ENCODE assay signal across 8 cellular contexts in the genomic region with DNA sequence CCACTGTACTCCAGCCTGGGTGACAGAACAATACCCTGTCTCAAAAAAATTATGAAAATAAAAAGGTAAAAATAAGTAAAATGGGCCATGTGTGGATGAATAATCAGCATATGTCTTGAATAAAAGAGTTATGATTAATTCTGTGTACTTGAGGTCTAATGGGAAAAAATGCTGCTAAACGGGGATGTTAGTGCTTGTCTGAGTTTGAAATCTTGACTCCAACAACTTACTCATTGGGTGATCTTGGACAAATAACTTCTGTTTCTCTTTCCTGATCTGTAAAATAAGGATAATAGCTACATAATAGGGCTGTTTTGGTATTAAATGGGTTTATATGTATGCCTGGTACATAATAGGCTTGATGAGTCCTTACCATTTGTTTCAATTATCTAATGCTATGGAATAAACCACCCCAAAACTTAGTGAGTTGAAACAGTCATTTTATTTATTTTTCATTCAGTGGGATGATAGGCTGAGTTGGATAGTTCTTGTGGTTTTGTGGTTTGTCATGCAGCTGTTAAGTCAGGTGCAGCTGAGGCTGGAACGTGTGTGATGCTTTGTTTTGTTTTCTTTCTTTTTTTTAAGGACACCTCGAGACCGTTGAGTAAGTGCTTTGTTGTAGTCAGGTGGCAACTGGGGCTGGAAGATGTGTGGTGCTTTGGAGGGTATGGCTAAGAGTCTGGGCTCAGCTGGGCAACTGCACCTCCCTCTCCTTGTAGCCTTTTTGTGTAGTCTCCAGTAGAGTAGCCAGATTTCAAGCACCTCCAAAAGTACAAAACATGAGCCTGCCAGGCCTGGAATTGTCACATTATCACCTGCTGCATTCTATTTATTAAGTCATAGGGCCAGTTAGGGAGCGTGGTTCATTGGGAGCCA. TPM values are rescaled to one million over a fixed set of nuclear protein-coding genes. Genes with fewer than 3 reads are reported as not detected.
DNase-seq lines count a peak whose midpoint lies in the region; ATAC-seq and TF ChIP-seq lines count a peak whose summit lies in the region.

No MANE protein-coding gene starts in this region.

- ATAC-seq in GM21619 (IDR thresholded peaks at IDR 0.05; ENCODE audit: unreplicated experiment) = peak; percentile 55

- TF ChIP-seq POLR2A in erythroblast (IDR thresholded peaks at IDR 0.05; ENCODE audit: low read length) = no peak

- peaks cover 45% of the 10 kb centered on the region for H3K4me1 ChIP-seq in Karpas-422 (ENCODE audit: low read length)

- H3K36me3 ChIP-seq in Karpas-422 (ENCODE audit: insufficient read depth, low read length) = peaks cover 52% of the 10 kb centered on the region
- peaks cover 86% of the 10 kb centered on the region for H3K36me3 ChIP-seq in MG63

- H3K9me3 ChIP-seq in Karpas-422 (ENCODE audit: low read length) (peaks cover 3% of the 10 kb centered on the region; the same call in 1 of the 2 replicates), MG63 (peaks cover 10% of the 10 kb centered on the region)

- H3K9me2 ChIP-seq in Karpas-422 (replicated peaks; ENCODE audit: insufficient read depth, low read length) = no peaks in the 10 kb centered on the region

- peak overlapping the region; percentile 16; the same call in 1 of the 2 replicates for H3K4me3 ChIP-seq in GM08714 (ENCODE audit: low read length)
- peak overlapping the region; percentile 6; the same call in 1 of the 2 replicates for H3K4me3 ChIP-seq in Karpas-422 (ENCODE audit: low read length)
- no peak overlapping the region for H3K4me3 ChIP-seq in MG63

- no peaks in the 10 kb centered on the region for H3K27me3 ChIP-seq in Karpas-422 (ENCODE audit: low read length)
- no peaks in the 10 kb centered on the region for H3K27me3 ChIP-seq in MG63

- peak overlapping the region; percentile 69 for H3K27ac ChIP-seq in Karpas-422 (ENCODE audit: low read length)

- H3K79me2 ChIP-seq in Karpas-422 (ENCODE audit: low read length) = peaks cover 95% of the 10 kb centered on the region

- H3K4me2 ChIP-seq in Karpas-422 (ENCODE audit: low read depth, low read length, poor library complexity, severe bottlenecking) = peak overlapping the region; percentile 43

- H2AFZ ChIP-seq in Karpas-422 (ENCODE audit: low read length) = no peak overlapping the region

- no peak overlapping the region for H3K9ac ChIP-seq in Karpas-422 (ENCODE audit: low read length)

- H4K20me1 ChIP-seq in Karpas-422 (ENCODE audit: insufficient read depth, low read depth, low read length) = peaks cover 6% of the 10 kb centered on the region; the same call in 1 of the 2 replicates

- DNase-seq in Karpas-422 (no peak), erythroblast (lab: John Stamatoyannopoulos, UW) (peak; percentile 24 to 53), MG63 (no peak)
- peak; percentile 38 to 58 for DNase-seq in activated CD4-positive, alpha-beta T cell treated with anti-CD3 and anti-CD28 coated beads for 4 hours
- peak; percentile 51 for DNase-seq in stimulated activated naive CD4-positive, alpha-beta T cell treated with Interleukin-2 at 50 U/mL for 16 hours (lab: John Stamatoyannopoulos, UW)
- DNase-seq in NK-92 treated with Interleukin-12 subunit alpha and Interleukin-12 subunit beta, amount 100 ng/mL, for 24 hours (lab: John Stamatoyannopoulos, UW) = no peak

RNA-seq across cellular contexts. Expression of gene MDM4, which starts 4.9 kb away (rescaled TPM):
- total RNA-seq in Karpas-422 (2014; rRNA removed; shearing (Covaris generic); ENCODE audit: low replicate concordance) = 73.7 and 96.9 TPM in 2 replicates
- 6.6 and 7.2 TPM in 2 replicates for total RNA-seq in MG63 (2014; rRNA removed; shearing (Covaris generic); ENCODE audit: low replicate concordance)

RNA-seq across cellular contexts. Expression of gene PIK3C2B, which starts 26.5 kb away (rescaled TPM):
- total RNA-seq in Karpas-422 (2014; rRNA removed; shearing (Covaris generic); ENCODE audit: low replicate concordance) = 4.2 and 4.5 TPM in 2 replicates
- 2.8 and 3.4 TPM in 2 replicates for total RNA-seq in MG63 (2014; rRNA removed; shearing (Covaris generic); ENCODE audit: low replicate concordance)

Comparison
In these comparisons a context has a peak if more than half of its experiments do, and no peak if none do; other contexts are left out.
1. DNase-seq: peak in activated CD4-positive, alpha-beta T cell treated with anti-CD3 and anti-CD28 coated beads for 4 hours (2 of 2), erythroblast (2 of 2) and stimulated activated naive CD4-positive, alpha-beta T cell treated with Interleukin-2 at 50 U/mL for 16 hours (single experiment); none in Karpas-422 (single experiment), MG63 (single experiment) and NK-92 treated with Interleukin-12 subunit alpha and Interleukin-12 subunit beta, amount 100 ng/mL, for 24 hours (single experiment).